Comparison of ENCODE assay signal across 1 cellular context in the genomic region with DNA sequence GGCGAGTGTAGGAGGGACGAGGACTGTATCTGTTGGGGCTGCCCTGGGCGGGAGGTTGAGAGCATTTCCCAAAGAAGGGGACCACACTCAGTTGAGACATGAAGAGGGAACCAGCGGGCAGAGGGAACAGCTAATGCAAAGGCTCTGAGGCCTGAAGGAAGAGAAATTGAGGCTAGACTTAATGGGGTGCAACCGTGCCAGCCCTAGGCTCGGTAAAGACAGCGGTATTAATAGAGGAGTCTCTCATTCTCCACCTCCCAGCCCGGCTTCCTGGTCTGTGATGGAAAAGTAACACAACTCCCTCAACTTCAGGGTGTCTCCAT.
TF ChIP-seq lines count a peak whose summit lies in the region.

No MANE protein-coding gene starts in this region.

TF ChIP-seq in IMR-90, 13 proteins besides CTCF, POLR2A, EP300 and RAD21:
- TF ChIP-seq, protein P1, sequence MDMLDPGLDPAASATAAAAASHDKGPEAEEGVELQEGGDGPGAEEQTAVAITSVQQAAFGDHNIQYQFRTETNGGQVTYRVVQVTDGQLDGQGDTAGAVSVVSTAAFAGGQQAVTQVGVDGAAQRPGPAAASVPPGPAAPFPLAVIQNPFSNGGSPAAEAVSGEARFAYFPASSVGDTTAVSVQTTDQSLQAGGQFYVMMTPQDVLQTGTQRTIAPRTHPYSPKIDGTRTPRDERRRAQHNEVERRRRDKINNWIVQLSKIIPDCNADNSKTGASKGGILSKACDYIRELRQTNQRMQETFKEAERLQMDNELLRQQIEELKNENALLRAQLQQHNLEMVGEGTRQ (IDR thresholded peaks at IDR 0.05; ENCODE audit: low read depth, low read length), result no peak
- no peak for TF ChIP-seq ELK1 (IDR thresholded peaks at IDR 0.05; ENCODE audit: borderline replicate concordance, low read depth, low read length)
- no peak for TF ChIP-seq FOS (IDR thresholded peaks at IDR 0.05; ENCODE audit: low read depth, low read length)
- no peak for TF ChIP-seq RCOR1 (IDR thresholded peaks at IDR 0.05; ENCODE audit: insufficient replicate concordance, low read length)
- TF ChIP-seq CEBPB (IDR thresholded peaks at IDR 0.05; ENCODE audit: low read depth, low read length), result no peak
- no peak for TF ChIP-seq SMC3 (IDR thresholded peaks at IDR 0.05; ENCODE audit: low read depth, low read length)
- TF ChIP-seq MAFK (IDR thresholded peaks at IDR 0.05; ENCODE audit: low read depth, low read length), result no peak
- TF ChIP-seq RFX5 (IDR thresholded peaks at IDR 0.05; ENCODE audit: low read depth, low read length), result no peak
- TF ChIP-seq MAZ (IDR thresholded peaks at IDR 0.05; ENCODE audit: borderline replicate concordance, low read depth, low read length), result no peak
- TF ChIP-seq BHLHE40 (IDR thresholded peaks at IDR 0.05; ENCODE audit: low read depth, low read length), result no peak
- TF ChIP-seq NFE2L2 (IDR thresholded peaks at IDR 0.05; ENCODE audit: low read depth, low read length), result no peak
- TF ChIP-seq MXI1 (IDR thresholded peaks at IDR 0.05; ENCODE audit: borderline replicate concordance, low read depth, low read length), result no peak
- TF ChIP-seq CHD1 (IDR thresholded peaks at IDR 0.05; ENCODE audit: low read depth, low read length), result no peak
